Comparison of ENCODE assay signal across 25 cellular contexts in genomic region chr4:53981066-53981465, GRCh38.
A peak's percentile ranks its signal among the peaks of the same experiment; 100 is the strongest.
DNase-seq lines count a peak whose midpoint lies in the region; ATAC-seq and TF ChIP-seq lines count a peak whose summit lies in the region.
"Had no signal": no experiment of that assay in that cellular context is flagged by ENCODE, and none has a peak within 500 bp of the region (broad histone marks: within the 10 kb centered on the region; RNA-seq: fewer than 3 reads in every experiment).

No MANE protein-coding gene starts in this region.

- H4K20me1 ChIP-seq in Karpas-422 (ENCODE audit: insufficient read depth, low read depth, low read length) (no peaks in the 10 kb centered on the region), PC-3 (ENCODE audit: low read length) (no peaks in the 10 kb centered on the region)
- H4K20me1 ChIP-seq: BLaER1 had no signal

- BruUV-seq in PC-3 (replicated peaks; lab: Mats Ljungman, UMichigan) = no TSS peak

- no peak for TF ChIP-seq CTCF in PC-3 (conservative IDR thresholded peaks at IDR 0.05; ENCODE audit: low read depth, low read length)
- no peak for TF ChIP-seq CTCF in epithelial cell of esophagus (IDR thresholded peaks at IDR 0.05; ENCODE audit: insufficient read depth, low read depth, low read length, missing control alignments)
- TF ChIP-seq CTCF in foreskin keratinocyte (conservative IDR thresholded peaks at IDR 0.05) = no peak

- intact Hi-C loops in PC-3 (cut with micrococcal nuclease) = no loop called here

- CTCF ChIA-PET in PC-3 (lab: Charles Lee) = no interaction called here

- POLR2A ChIA-PET in PC-3 (lab: Charles Lee; ENCODE audit: unreplicated experiment) = no interaction called here

- H3K27me3 ChIP-seq in Karpas-422 (ENCODE audit: low read length) (no peaks in the 10 kb centered on the region), PC-3 (ENCODE audit: low read length) (no peaks in the 10 kb centered on the region), foreskin keratinocyte (no peaks in the 10 kb centered on the region)
- H3K27me3 ChIP-seq: BE2C, BLaER1 had no signal

- H3K27ac ChIP-seq in Karpas-422 (ENCODE audit: low read length) (peak overlapping the region; percentile 75; the same call in 1 of the 2 replicates), PC-3 (ENCODE audit: low read length) (no peak overlapping the region), foreskin keratinocyte (no peak overlapping the region)
- H3K27ac ChIP-seq: BLaER1 had no signal

- H3K4me3 ChIP-seq in Karpas-422 (ENCODE audit: low read length) (no peak overlapping the region), PC-3 (ENCODE audit: low read length) (no peak overlapping the region), epithelial cell of esophagus (ENCODE audit: low read length) (no peak overlapping the region)
- H3K4me3 ChIP-seq: BLaER1, GM12878 had no signal

- peaks cover 57% of the 10 kb centered on the region for H3K4me1 ChIP-seq in Karpas-422 (ENCODE audit: low read length)
- no peaks in the 10 kb centered on the region for H3K4me1 ChIP-seq in PC-3 (ENCODE audit: insufficient read depth, low read length)
- no peaks in the 10 kb centered on the region for H3K4me1 ChIP-seq in foreskin keratinocyte
- H3K4me1 ChIP-seq: BE2C, BLaER1 had no signal

- H3K4me2 ChIP-seq in Karpas-422 (ENCODE audit: low read depth, low read length, poor library complexity, severe bottlenecking) (no peak overlapping the region), PC-3 (ENCODE audit: low read length) (no peak overlapping the region)
- H3K4me2 ChIP-seq: BLaER1 had no signal

- H3K9ac ChIP-seq in Karpas-422 (ENCODE audit: low read length) (no peak overlapping the region), PC-3 (ENCODE audit: low read length) (no peak overlapping the region)
- H3K9ac ChIP-seq: BLaER1 had no signal

- peak; percentile 14; the same call in 1 of the 2 replicates for ATAC-seq in PC-3
- peak; percentile 41 for ATAC-seq in foreskin keratinocyte
- ATAC-seq in GM21390 (IDR thresholded peaks at IDR 0.05; ENCODE audit: unreplicated experiment) = no peak
- ATAC-seq in HG03565 (IDR thresholded peaks at IDR 0.05; ENCODE audit: unreplicated experiment) = no peak
- ATAC-seq: GM12878 had no signal

- H2AFZ ChIP-seq in Karpas-422 (ENCODE audit: low read length) = no peak overlapping the region
- no peak overlapping the region for H2AFZ ChIP-seq in PC-3 (ENCODE audit: low read length)

- H3K36me3 ChIP-seq in Karpas-422 (ENCODE audit: insufficient read depth, low read length) = no peaks in the 10 kb centered on the region
- H3K36me3 ChIP-seq in PC-3 (ENCODE audit: low read depth, low read length) = no peaks in the 10 kb centered on the region
- H3K36me3 ChIP-seq: BE2C, BLaER1 had no signal

- no peaks in the 10 kb centered on the region for H3K9me2 ChIP-seq in Karpas-422 (replicated peaks; ENCODE audit: insufficient read depth, low read length)
- H3K9me2 ChIP-seq in PC-3 (replicated peaks; ENCODE audit: low read length) = no peaks in the 10 kb centered on the region

- H3K9me3 ChIP-seq in Karpas-422 (ENCODE audit: low read length) = no peaks in the 10 kb centered on the region
- H3K9me3 ChIP-seq in PC-3 (ENCODE audit: low read length) = no peaks in the 10 kb centered on the region
- H3K9me3 ChIP-seq: BE2C, BLaER1 had no signal

- H3K79me2 ChIP-seq in Karpas-422 (ENCODE audit: low read length) (no peaks in the 10 kb centered on the region), PC-3 (ENCODE audit: low read length) (no peaks in the 10 kb centered on the region)

- DNase-seq in Karpas-422 (no peak), PC-3 (no peak), epithelial cell of esophagus (ENCODE audit: low read depth) (peak; percentile 72), foreskin keratinocyte (peak in 1 of 2 donors; percentile 36), amygdala (lab: John Stamatoyannopoulos, UW) (no peak), NOMO-1 treated with DMSO at 0.1 percent for 48 hours (lab: John Stamatoyannopoulos, UW; ENCODE audit: unreplicated experiment) (no peak)
- DNase-seq: 8988T; ACHN; BE2C; C1 segment of cervical spinal cord; CD4-positive, alpha-beta memory T cell; CD4-positive, CD25-positive, alpha-beta regulatory T cell; CD8-positive, alpha-beta memory T cell; COR-L47; DMS 273 treated with DMSO at 0.1 percent for 48 hours; DMS153; DMS53; DMS79; DND-41; EL; GDM1 had no signal

- no peaks in the 10 kb centered on the region for H3F3A ChIP-seq in PC-3 (ENCODE audit: low read length, unreplicated experiment)

Comparison
In these comparisons a context has a peak if more than half of its experiments do, and no peak if none do; other contexts are left out.
1. ATAC-seq: peak in PC-3 (single experiment) and foreskin keratinocyte (single experiment); none in GM21390 (single experiment) and HG03565 (single experiment).